Comparison of ENCODE assay signal across 8 cellular contexts in the genomic region with DNA sequence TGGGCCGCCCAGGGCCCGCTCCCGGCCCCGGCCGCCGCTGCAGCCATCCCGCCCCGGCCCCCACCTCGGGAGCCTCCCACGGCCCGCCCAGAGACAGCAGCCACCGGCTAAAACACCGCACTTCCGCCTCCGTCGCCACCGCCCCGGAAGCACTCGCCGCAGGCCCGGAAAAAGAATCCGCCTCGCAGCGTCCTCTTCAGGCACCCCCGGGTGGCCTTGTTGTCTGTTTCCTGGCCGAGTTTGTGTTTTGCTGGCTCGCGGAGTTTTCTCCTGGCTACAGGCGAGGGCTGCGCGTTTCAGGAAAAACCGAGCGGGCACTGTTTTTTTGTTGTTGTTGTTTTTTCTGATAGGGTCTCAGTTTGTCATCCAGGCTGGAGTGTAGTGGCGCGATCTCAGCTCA. TPM values are rescaled to one million over a fixed set of nuclear protein-coding genes. Genes with fewer than 3 reads are reported as not detected.
DNase-seq lines count a peak whose midpoint lies in the region; ATAC-seq, FAIRE-seq and TF ChIP-seq lines count a peak whose summit lies in the region.
"Not testable (repeated sequence)": the region's sequence is repeated elsewhere in the genome, so short reads cannot be mapped to it uniquely, and the experiment has no call there.

A gene (minus strand): TSS at position 125 of the 400 bp plus-strand sequence. CDS start 78 bp downstream, at position 47.

- H3K9me3 ChIP-seq in AG04450 (ENCODE audit: control insufficient read depth, insufficient read depth, low read length); kidney (ENCODE audit: control insufficient read depth in 1 of 2, low read length in 2 of 2): not testable (repeated sequence)

- not testable (repeated sequence) for H3K36me3 ChIP-seq in bronchial epithelial cell (ENCODE audit: control insufficient read depth, insufficient read depth, low read length); kidney (ENCODE audit: control insufficient read depth in 1 of 2, insufficient read depth in 2 of 2, low read length in 2 of 2)

- not testable (repeated sequence) for H3K9ac ChIP-seq in kidney (ENCODE audit: low read length in 2 of 2)

- CTCF ChIA-PET in AG04450 (lab: Charles Lee) = not testable (repeated sequence)

- peak; percentile 34 for TF ChIP-seq CTCF in AG04450 (IDR thresholded peaks at IDR 0.05; ENCODE audit: low read depth, low read length)
- peak; percentile 24 for TF ChIP-seq CTCF in bronchial epithelial cell (IDR thresholded peaks at IDR 0.05; ENCODE audit: insufficient read depth, low read length, severe bottlenecking)
- TF ChIP-seq CTCF in kidney (IDR thresholded peaks at IDR 0.05; ENCODE audit: borderline replicate concordance, extremely low read depth, insufficient read depth) = not testable (repeated sequence)

- H3K4me3 ChIP-seq in AG04450 (ENCODE audit: low read depth, low read length) (peak within 1 kb of the TSS; percentile 56), bronchial epithelial cell (ENCODE audit: low read depth, low read length) (peak within 1 kb of the TSS; percentile 38), kidney (ENCODE audit: low read length in 2 of 2) (peak within 1 kb of the TSS; percentile 69 to 72)

- not testable (repeated sequence) for H3K4me1 ChIP-seq in kidney (ENCODE audit: control insufficient read depth in 1 of 2, insufficient read depth in 1 of 2, low read depth in 1 of 2, low read length in 2 of 2)

- in situ Hi-C loops in GM18951 (cut with MboI; ENCODE audit: low sequenced_read_pairs, unreplicated experiment) = loop anchor here (25.0 kb wide), 1 partner anchor 114 kb away; a partner anchor contains a TSS

- H3K27ac ChIP-seq in AG04450 (ENCODE audit: low read depth, low read length); kidney (ENCODE audit: low read depth in 2 of 2, low read length in 2 of 2): not testable (repeated sequence)

- intact Hi-C loops in kidney (cut with DNase I) = not testable (repeated sequence)

- not testable (repeated sequence) for FAIRE-seq in bronchial epithelial cell (lab: Jason Lieb, UNC); kidney (lab: Jason Lieb, UNC)

- DNase-seq in AG04450 (ENCODE audit: low read depth, low spot score) (peak; percentile 11), NCI-H345 (lab: John Stamatoyannopoulos, UW) (peak; percentile 93), bronchial epithelial cell (ENCODE audit: low read depth) (peak; percentile 5), kidney (peak; percentile 88)
- DNase-seq in activated CD4-positive, CD25-positive, alpha-beta regulatory T cell (lab: John Stamatoyannopoulos, UW) = peak; percentile 53 to 81 (median 72)
- DNase-seq in stimulated activated CD4-positive, alpha-beta T cell treated with anti-CD3 and anti-CD28 coated beads, Interleukin-12 subunit alpha, Interleukin-12 subunit beta, amount 100 ng/mL, for 4 hours = peak; percentile 74

- TF ChIP-seq POLR2A in GM18951 (IDR thresholded peaks at IDR 0.05; ENCODE audit: extremely low read depth, insufficient read depth, insufficient read length) = peak; percentile 51

- POLR2A ChIA-PET in AG04450 (lab: Yijun Ruan, JAX) = not testable (repeated sequence)

- not testable (repeated sequence) for H3K27me3 ChIP-seq in AG04450 (ENCODE audit: control insufficient read depth, insufficient read depth, low read length); bronchial epithelial cell (ENCODE audit: control insufficient read depth, insufficient read depth, low read length)

- peak; percentile 99 for ATAC-seq in HG03159 (IDR thresholded peaks at IDR 0.05; ENCODE audit: unreplicated experiment)

RNA-seq across cellular contexts. Expression of the gene that starts here (rescaled TPM):
- 44.1 and 47.1 TPM in 2 replicates for polyA plus RNA-seq in AG04450 (2011; rRNA removed)
- 35.4 and 39.1 TPM in 2 replicates for polyA minus RNA-seq in AG04450 (2011; rRNA and poly(A)+ RNA removed)
- 57.7 and 84.0 TPM in 2 replicates for total RNA-seq in bronchial epithelial cell
- total RNA-seq in kidney = 64.2 TPM
- polyA plus RNA-seq in kidney (ENCODE audit: insufficient read depth, low read depth, low replicate concordance) = 32.5 TPM

Comparison
In these comparisons a context has a peak if more than half of its experiments do, and no peak if none do; other contexts are left out.
1. DNase-seq: peak in every context shown above with its lines; median percentile 93 in NCI-H345; 88 in kidney; 74 in stimulated activated CD4-positive, alpha-beta T cell treated with anti-CD3 and anti-CD28 coated beads, Interleukin-12 subunit alpha, Interleukin-12 subunit beta, amount 100 ng/mL, for 4 hours; 72 in activated CD4-positive, CD25-positive, alpha-beta regulatory T cell; 11 in AG04450; 5 in bronchial epithelial cell.